Comparison of ENCODE assay signal across 8 cellular contexts in the genomic region with DNA sequence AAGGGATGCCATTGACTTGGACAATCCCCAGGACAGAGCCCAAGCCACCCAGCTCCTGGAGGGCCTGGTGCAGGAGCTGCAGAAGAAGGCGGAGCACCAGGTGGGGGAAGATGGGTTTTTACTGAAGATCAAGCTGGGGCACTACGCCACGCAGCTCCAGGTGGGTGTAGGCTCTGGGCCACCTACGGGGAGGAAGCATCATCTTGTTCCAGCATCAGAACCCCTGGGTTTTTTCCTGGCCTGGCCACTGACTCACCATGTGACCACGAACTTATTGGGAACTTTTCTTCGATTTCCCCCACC. TPM values are rescaled to one million over a fixed set of nuclear protein-coding genes. Genes with fewer than 3 reads are reported as not detected.
DNase-seq lines count a peak whose midpoint lies in the region; TF ChIP-seq lines count a peak whose summit lies in the region.

No MANE protein-coding gene starts in this region.

- DNase-seq in PC-9 (no peak), activated T-cell treated with anti-CD3 and anti-CD28 coated beads for 4 hours (peak; percentile 74), mesothelial cell of epicardium (ENCODE audit: low spot score in 2 of 2, unreplicated experiment in 2 of 2) (no peak), NCI-H69 (lab: John Stamatoyannopoulos, UW) (no peak), foreskin melanocyte (no peak), iPS-NIHi11 (ENCODE audit: low spot score) (no peak), NCI-H774 (lab: John Stamatoyannopoulos, UW) (no peak)
- peak; percentile 78 for DNase-seq in stimulated activated CD8-positive, alpha-beta memory T cell treated with anti-CD3 and anti-CD28 coated beads, Interleukin-4, amount 100 ng/mL, for 48 hours

- H3K27ac Mint-ChIP-seq in mesothelial cell of epicardium = no peak overlapping the region

- H3K4me1 Mint-ChIP-seq in mesothelial cell of epicardium = peaks cover 12% of the 10 kb centered on the region

- H3K9me2 ChIP-seq in PC-9 (ENCODE audit: insufficient read depth) = no peaks in the 10 kb centered on the region

- no peaks in the 10 kb centered on the region for H3K9me3 Mint-ChIP-seq in mesothelial cell of epicardium

- peak overlapping the region; percentile 51 for H3K4me3 Mint-ChIP-seq in mesothelial cell of epicardium

- BruUV-seq in PC-9 (replicated peaks; lab: Mats Ljungman, UMichigan) = TSS peak; percentile 46

- no peak overlapping the region for H3K4me3 ChIP-seq in PC-9

- H3K27me3 Mint-ChIP-seq in mesothelial cell of epicardium (ENCODE audit: low read depth) = peaks cover 14% of the 10 kb centered on the region

- peaks cover 29% of the 10 kb centered on the region for H3K27me3 ChIP-seq in PC-9 (ENCODE audit: insufficient read depth, low read depth)

- intact Hi-C loops in PC-9 (cut with micrococcal nuclease; ENCODE audit: unreplicated experiment) = no loop called here

- H3F3A ChIP-seq in PC-9 (ENCODE audit: insufficient read depth, low read depth) = no peaks in the 10 kb centered on the region

- H3K9me3 ChIP-seq in PC-9 (ENCODE audit: insufficient read depth, low read depth) = no peaks in the 10 kb centered on the region

- no peak overlapping the region for H3K27ac ChIP-seq in PC-9

- H3K36me3 ChIP-seq in PC-9 (ENCODE audit: low read depth) = no peaks in the 10 kb centered on the region

- TF ChIP-seq CTCF in PC-9 (conservative IDR thresholded peaks at IDR 0.05) (no peak), mesothelial cell of epicardium (IDR thresholded peaks at IDR 0.05; ENCODE audit: unreplicated experiment) (no peak)

- H3K79me2 ChIP-seq in PC-9 (ENCODE audit: low read depth) = no peaks in the 10 kb centered on the region

- no peaks in the 10 kb centered on the region for H3K36me3 Mint-ChIP-seq in mesothelial cell of epicardium

- CTCF ChIA-PET in PC-9 (lab: Charles Lee) = no interaction called here

- H3K4me2 ChIP-seq in PC-9 = no peak overlapping the region

- H2AFZ ChIP-seq in PC-9 = no peak overlapping the region

- no peaks in the 10 kb centered on the region for H4K20me1 ChIP-seq in PC-9 (ENCODE audit: insufficient read depth)

- POLR2A ChIA-PET in PC-9 (lab: Charles Lee; ENCODE audit: unreplicated experiment) = no interaction called here

- no peaks in the 10 kb centered on the region for H3K4me1 ChIP-seq in PC-9 (replicated peaks; ENCODE audit: insufficient read depth)

RNA-seq across cellular contexts. Expression of gene STAT5A, which starts 1.5 kb away (rescaled TPM):
- total RNA-seq in PC-9 (2021) = 3.4 and 12.1 TPM in 2 replicates
- 9.5 to 11.7 TPM (median 11.2 TPM) in 3 replicates for total RNA-seq in mesothelial cell of epicardium

RNA-seq across cellular contexts. Expression of gene STAT5B, which starts 13.6 kb away (rescaled TPM):
- total RNA-seq in PC-9 (2021) (19.5 and 21.1 TPM in 2 replicates), mesothelial cell of epicardium (47.7 to 52.3 TPM (median 50.6 TPM) in 3 replicates)

Comparison
In these comparisons a context has a peak if more than half of its experiments do, and no peak if none do; other contexts are left out.
1. DNase-seq: peak in activated T-cell treated with anti-CD3 and anti-CD28 coated beads for 4 hours (single experiment) and stimulated activated CD8-positive, alpha-beta memory T cell treated with anti-CD3 and anti-CD28 coated beads, Interleukin-4, amount 100 ng/mL, for 48 hours (single experiment); none in PC-9 (0 of 2), mesothelial cell of epicardium (0 of 2), NCI-H69 (single experiment), foreskin melanocyte (single experiment), iPS-NIHi11 (single experiment) and NCI-H774 (single experiment).